Comparison of ENCODE assay signal across 8 cellular contexts in the genomic region with DNA sequence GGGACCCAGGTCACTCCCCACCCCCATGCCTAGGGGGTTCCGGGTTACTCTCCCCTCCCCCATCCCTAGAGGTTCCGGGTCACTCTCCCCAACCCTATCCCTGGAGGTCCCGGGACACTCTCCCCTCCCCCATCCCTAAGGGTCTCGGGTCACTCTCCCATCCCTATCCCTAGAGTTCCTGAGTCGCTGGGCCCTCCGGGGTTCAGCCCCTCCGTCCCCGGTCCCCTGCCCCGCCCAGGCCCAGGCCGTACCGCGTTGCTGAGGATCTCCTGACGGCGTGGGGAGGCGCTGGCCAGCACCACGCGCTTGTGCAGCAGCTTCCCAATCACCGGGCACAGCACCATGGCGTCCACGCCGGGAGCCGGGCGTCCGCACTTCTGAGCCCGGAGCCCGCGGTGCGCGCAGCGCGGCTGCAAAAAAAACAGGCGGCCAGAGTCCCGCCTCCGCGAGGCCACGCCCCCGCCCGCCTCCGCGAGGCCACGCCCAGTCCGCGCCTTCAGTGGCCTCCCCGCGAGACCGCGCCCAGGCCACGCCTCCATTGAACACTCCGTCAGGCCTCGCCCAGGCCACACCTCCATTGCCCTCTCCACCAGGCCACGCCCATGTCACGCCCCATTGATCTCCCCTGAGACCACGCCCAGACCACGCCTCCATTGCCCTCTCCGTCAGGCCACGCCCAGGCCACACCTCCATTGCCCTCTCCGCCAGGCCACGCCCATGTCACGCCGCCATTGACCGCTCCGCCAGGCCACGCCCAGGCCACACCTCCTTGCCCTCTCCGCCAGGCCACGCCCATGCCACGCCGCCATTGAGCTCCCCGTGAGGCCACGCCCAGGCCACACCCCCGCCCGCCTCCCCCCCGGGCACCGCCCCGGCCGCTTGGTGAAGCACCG. TPM values are rescaled to one million over a fixed set of nuclear protein-coding genes. Genes with fewer than 3 reads are reported as not detected.
A peak's percentile ranks its signal among the peaks of the same experiment; 100 is the strongest.
DNase-seq lines count a peak whose midpoint lies in the region; ATAC-seq, FAIRE-seq and TF ChIP-seq lines count a peak whose summit lies in the region.

A gene with protein sequence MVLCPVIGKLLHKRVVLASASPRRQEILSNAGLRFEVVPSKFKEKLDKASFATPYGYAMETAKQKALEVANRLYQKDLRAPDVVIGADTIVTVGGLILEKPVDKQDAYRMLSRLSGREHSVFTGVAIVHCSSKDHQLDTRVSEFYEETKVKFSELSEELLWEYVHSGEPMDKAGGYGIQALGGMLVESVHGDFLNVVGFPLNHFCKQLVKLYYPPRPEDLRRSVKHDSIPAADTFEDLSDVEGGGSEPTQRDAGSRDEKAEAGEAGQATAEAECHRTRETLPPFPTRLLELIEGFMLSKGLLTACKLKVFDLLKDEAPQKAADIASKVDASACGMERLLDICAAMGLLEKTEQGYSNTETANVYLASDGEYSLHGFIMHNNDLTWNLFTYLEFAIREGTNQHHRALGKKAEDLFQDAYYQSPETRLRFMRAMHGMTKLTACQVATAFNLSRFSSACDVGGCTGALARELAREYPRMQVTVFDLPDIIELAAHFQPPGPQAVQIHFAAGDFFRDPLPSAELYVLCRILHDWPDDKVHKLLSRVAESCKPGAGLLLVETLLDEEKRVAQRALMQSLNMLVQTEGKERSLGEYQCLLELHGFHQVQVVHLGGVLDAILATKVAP (minus strand): TSS at position 413 of the 893 bp plus-strand sequence. CDS start 69 bp downstream, at position 344.

- peak; percentile 96 for DNase-seq in GM06990 (ENCODE audit: extremely low read depth, insufficient read length)
- peak; percentile 99 for DNase-seq in HFFc6
- DNase-seq in PC-3: peak; percentile 96
- peak; percentile 100 for DNase-seq in activated naive CD4-positive, alpha-beta T cell treated with anti-CD3 and anti-CD28 coated beads, Interleukin-2, amount 50 U/mL, for 72 hours (ENCODE audit: low spot score in 2 of 2)
- DNase-seq in Right ventricle myocardium superior: peak; percentile 100
- DNase-seq in progenitor cell of endocrine pancreas (ENCODE audit: low spot score, unreplicated experiment): peak; percentile 99
- peak; percentile 83 for DNase-seq in urothelium cell line (ENCODE audit: low spot score)
- DNase-seq in NCI-H1092 treated with DMSO at 0.1 percent for 48 hours (lab: John Stamatoyannopoulos, UW): no peak

- H3K4me3 Mint-ChIP-seq in HFFc6 (peak within 1 kb of the TSS; percentile 88), progenitor cell of endocrine pancreas (ENCODE audit: low read depth) (peak within 1 kb of the TSS; percentile 86)

- no peaks in the 10 kb centered on the region for H3K4me1 ChIP-seq in PC-3 (ENCODE audit: insufficient read depth, low read length)

- peak within 1 kb of the TSS; percentile 64 for H3K9ac ChIP-seq in PC-3 (ENCODE audit: low read length)

- H3K27me3 Mint-ChIP-seq in HFFc6 (ENCODE audit: insufficient read depth): peaks cover 7% of the 10 kb centered on the region
- H3K27me3 Mint-ChIP-seq in progenitor cell of endocrine pancreas: peaks cover 15% of the 10 kb centered on the region

- H2AFZ ChIP-seq in PC-3 (ENCODE audit: low read length): peak within 1 kb of the TSS; percentile 83

- ATAC-seq in PC-3: peak; percentile 88
- ATAC-seq in activated naive CD4-positive, alpha-beta T cell treated with anti-CD3 and anti-CD28 coated beads, Interleukin-2, amount 50 U/mL, for 72 hours: peak; percentile 80 to 86
- peak; percentile 93 for ATAC-seq in Right ventricle myocardium superior (ENCODE audit: poor library complexity)

- BruUV-seq in PC-3 (replicated peaks; lab: Mats Ljungman, UMichigan): no TSS peak

- H3K4me3 ChIP-seq in GM06990 (replicated peaks; ENCODE audit: low read depth, low read length): peak within 1 kb of the TSS; percentile 94
- peak within 1 kb of the TSS; percentile 85 for H3K4me3 ChIP-seq in PC-3 (ENCODE audit: low read length)

- POLR2A ChIA-PET in PC-3 (lab: Charles Lee; ENCODE audit: unreplicated experiment): no interaction called here

- H3K9me3 Mint-ChIP-seq in HFFc6 (peaks cover 17% of the 10 kb centered on the region), progenitor cell of endocrine pancreas (ENCODE audit: low read depth) (peaks cover 25% of the 10 kb centered on the region)
- H3K9me3 Mint-ChIP-seq in activated naive CD4-positive, alpha-beta T cell treated with anti-CD3 and anti-CD28 coated beads, Interleukin-2, amount 50 U/mL, for 72 hours: peaks cover 23 to 25% of the 10 kb centered on the region in 2 donors

- H3K9me2 ChIP-seq in PC-3 (replicated peaks; ENCODE audit: low read length): no peaks in the 10 kb centered on the region

- peak within 1 kb of the TSS; percentile 77 for H3K4me2 ChIP-seq in PC-3 (ENCODE audit: low read length)

- H4K20me1 ChIP-seq in PC-3 (ENCODE audit: low read length): no peaks in the 10 kb centered on the region

- 0 out of 2 replicates have a peak within 1 kb of the TSS, but pooled peaks have one; percentile 45 for H3K27ac ChIP-seq in PC-3 (ENCODE audit: low read length)

- intact Hi-C loops in PC-3 (cut with micrococcal nuclease) (loop anchor here (5.0 kb wide), 1 partner anchor 1140 kb away; no protein-coding TSS in a partner anchor), Right ventricle myocardium superior (cut with DNase I) (no loop called here)

- H3K4me1 Mint-ChIP-seq in HFFc6 (ENCODE audit: low read depth) (no peaks in the 10 kb centered on the region), progenitor cell of endocrine pancreas (ENCODE audit: low read depth) (no peaks in the 10 kb centered on the region)

- no peak for TF ChIP-seq CTCF in GM06990 (IDR thresholded peaks at IDR 0.05; ENCODE audit: insufficient read depth, low read length, poor library complexity, severe bottlenecking)
- no peak for TF ChIP-seq CTCF in HFFc6 (IDR thresholded peaks at IDR 0.05)
- no peak for TF ChIP-seq CTCF in PC-3 (conservative IDR thresholded peaks at IDR 0.05; ENCODE audit: low read depth, low read length)
- no peak for TF ChIP-seq CTCF in progenitor cell of endocrine pancreas (IDR thresholded peaks at IDR 0.05; ENCODE audit: unreplicated experiment)

- H3F3A ChIP-seq in PC-3 (ENCODE audit: low read length, unreplicated experiment): no peaks in the 10 kb centered on the region

- H3K9me3 ChIP-seq in PC-3 (ENCODE audit: low read length): no peaks in the 10 kb centered on the region

- peaks cover 4% of the 10 kb centered on the region; the same call in 1 of the 2 replicates for H3K79me2 ChIP-seq in PC-3 (ENCODE audit: low read length)

- H3K27ac Mint-ChIP-seq in HFFc6 (peak within 1 kb of the TSS; percentile 85), progenitor cell of endocrine pancreas (peak within 1 kb of the TSS; percentile 89)
- H3K27ac Mint-ChIP-seq in activated naive CD4-positive, alpha-beta T cell treated with anti-CD3 and anti-CD28 coated beads, Interleukin-2, amount 50 U/mL, for 72 hours: peak within 1 kb of the TSS; percentile 89 to 90

- no peaks in the 10 kb centered on the region for H3K27me3 ChIP-seq in GM06990 (replicated peaks; ENCODE audit: control insufficient read depth, insufficient read depth, low read length)
- H3K27me3 ChIP-seq in PC-3 (ENCODE audit: low read length): no peaks in the 10 kb centered on the region

- CTCF ChIA-PET in PC-3 (lab: Charles Lee): no interaction called here

- peaks cover 24% of the 10 kb centered on the region for H3K36me3 Mint-ChIP-seq in HFFc6 (ENCODE audit: low read depth)
- H3K36me3 Mint-ChIP-seq in activated naive CD4-positive, alpha-beta T cell treated with anti-CD3 and anti-CD28 coated beads, Interleukin-2, amount 50 U/mL, for 72 hours: peaks cover 23 to 25% of the 10 kb centered on the region in 2 donors
- peaks cover 21% of the 10 kb centered on the region for H3K36me3 Mint-ChIP-seq in progenitor cell of endocrine pancreas (ENCODE audit: insufficient read depth)

- peak; percentile 30 for FAIRE-seq in urothelium cell line (lab: Jason Lieb, UNC)

- H3K36me3 ChIP-seq in GM06990 (ENCODE audit: control insufficient read depth, insufficient read depth, low read length) (peaks cover 6% of the 10 kb centered on the region), PC-3 (ENCODE audit: low read depth, low read length) (no peaks in the 10 kb centered on the region; the same call in 1 of the 2 replicates)

RNA-seq across cellular contexts. Expression of the gene that starts here (rescaled TPM):
- total RNA-seq in HFFc6 (2021; fragmentation: NEBNext Ultra II Directional; extraction: Animal tissue kit (Norgen Biotek cat#: 25700)): 10 to 100 TPM; 26.8 to 35.1 (median 32.8) TPM
- 6.7 and 10.1 TPM in 2 replicates for total RNA-seq in PC-3 (2014; rRNA removed)
- 10 to 100 TPM; 54.9 to 58.0 TPM for total RNA-seq in activated naive CD4-positive, alpha-beta T cell treated with anti-CD3 and anti-CD28 coated beads, Interleukin-2, amount 50 U/mL, for 72 hours
- total RNA-seq in Right ventricle myocardium superior: 31.8 TPM
- 24.5 and 26.2 TPM in 2 replicates for total RNA-seq in progenitor cell of endocrine pancreas
